ENCODE assay signal across 14 cellular contexts in the genomic region with DNA sequence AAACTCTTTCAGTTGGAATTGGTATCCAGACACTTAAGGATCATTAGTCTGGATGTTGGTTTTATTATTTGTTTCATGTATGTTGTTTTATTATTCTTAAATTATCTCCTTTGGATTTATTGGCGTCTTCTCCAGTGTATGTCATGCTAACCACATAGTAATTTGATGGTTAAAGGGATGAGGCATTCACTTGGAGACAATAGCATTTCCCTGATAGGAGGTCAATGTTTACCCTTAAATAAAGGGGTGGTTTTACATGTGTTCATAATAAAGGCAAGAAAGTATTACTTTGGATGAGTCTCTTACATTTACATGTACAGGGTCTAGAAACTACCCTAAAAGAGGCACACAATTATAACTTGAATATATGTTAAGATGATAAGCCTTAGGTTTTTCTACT. TPM values are rescaled to one million over a fixed set of nuclear protein-coding genes. Genes with fewer than 3 reads are reported as not detected.
DNase-seq lines count a peak whose midpoint lies in the region; ATAC-seq and TF ChIP-seq lines count a peak whose summit lies in the region.
"Had no signal": no experiment of that assay in that cellular context is flagged by ENCODE, and none has a peak within 500 bp of the region (broad histone marks: within the 10 kb centered on the region; RNA-seq: fewer than 3 reads in every experiment).

No MANE protein-coding gene starts in this region.

- H3K27ac Mint-ChIP-seq in GM23338, result no peak overlapping the region
- H3K27ac Mint-ChIP-seq: CD4-positive, CD25-positive, alpha-beta regulatory T cell had no signal

- H3K27me3 Mint-ChIP-seq in GM23338 (ENCODE audit: insufficient read depth, low read depth, poor library complexity), result no peaks in the 10 kb centered on the region

- H3K4me3 Mint-ChIP-seq in GM23338, result no peak overlapping the region
- H3K4me3 Mint-ChIP-seq: CD4-positive, CD25-positive, alpha-beta regulatory T cell had no signal

- no peak overlapping the region for H3K27ac ChIP-seq in GM23338 (ENCODE audit: low read depth)
- H3K27ac ChIP-seq: BLaER1 treated with 17β-estradiol and CSF1 and Interleukin-3, amounts not matched to agents 10 nM and 100 nM; GM23248 had no signal

- no peak for DNase-seq in GM23338 (ENCODE audit: low spot score)
- DNase-seq in NCI-H69 (lab: John Stamatoyannopoulos, UW), result peak; percentile 66
- peak; percentile 11 for DNase-seq in dedifferentiated amniotic fluid mesenchymal stem cell (ENCODE audit: extremely low spot score)
- DNase-seq in renal cortical epithelial cell (ENCODE audit: low read depth), result peak; percentile 57
- no peak for DNase-seq in effector CD4-positive, alpha-beta T cell
- DNase-seq: 8988T; ACHN; CD4-positive, CD25-positive, alpha-beta regulatory T cell; DMS53; GM23248 had no signal

- no peaks in the 10 kb centered on the region for H3F3A ChIP-seq in GM23338 (replicated peaks; ENCODE audit: low read depth)

- peaks cover 20% of the 10 kb centered on the region for H3K4me1 ChIP-seq in GM23338 (ENCODE audit: insufficient read depth)

- no peak for TF ChIP-seq CTCF in GM23338 (conservative IDR thresholded peaks at IDR 0.05; ENCODE audit: low read depth in 2 of 2)

- no peaks in the 10 kb centered on the region for H4K20me1 ChIP-seq in GM23338 (replicated peaks; ENCODE audit: insufficient read depth)
- H4K20me1 ChIP-seq: BLaER1 treated with 17β-estradiol and CSF1 and Interleukin-3, amounts not matched to agents 10 nM and 100 nM had no signal

- H3K4me1 Mint-ChIP-seq in GM23338, result peaks cover 23% of the 10 kb centered on the region
- H3K4me1 Mint-ChIP-seq: CD4-positive, CD25-positive, alpha-beta regulatory T cell had no signal

- H3K4me3 ChIP-seq in GM23338, result no peak overlapping the region
- H3K4me3 ChIP-seq: BLaER1 treated with 17β-estradiol and CSF1 and Interleukin-3, amounts not matched to agents 10 nM and 100 nM; GM23248 had no signal

- H3K9me2 ChIP-seq in GM23338 (ENCODE audit: insufficient read depth), result no peaks in the 10 kb centered on the region

- no peaks in the 10 kb centered on the region; the same call in 2 of the 3 replicates for H3K9me3 Mint-ChIP-seq in GM23338

- no peaks in the 10 kb centered on the region for H3K27me3 ChIP-seq in GM23338 (ENCODE audit: insufficient read depth)
- H3K27me3 ChIP-seq: BLaER1 treated with 17β-estradiol and CSF1 and Interleukin-3, amounts not matched to agents 10 nM and 100 nM had no signal

- no peak overlapping the region for H2AFZ ChIP-seq in GM23338
- H2AFZ ChIP-seq: GM23248 had no signal

- H3K4me2 ChIP-seq in GM23338, result peak overlapping the region; percentile 1; the same call in 1 of the 2 replicates

- H3K36me3 ChIP-seq in GM23338 (ENCODE audit: insufficient read depth), result no peaks in the 10 kb centered on the region
- H3K36me3 ChIP-seq: BLaER1 treated with 17β-estradiol and CSF1 and Interleukin-3, amounts not matched to agents 10 nM and 100 nM had no signal

- ATAC-seq in GM23338, result no peak
- ATAC-seq in GM19395 (IDR thresholded peaks at IDR 0.05; ENCODE audit: unreplicated experiment), result no peak
- ATAC-seq in HG02763 (IDR thresholded peaks at IDR 0.05; ENCODE audit: unreplicated experiment), result no peak
- ATAC-seq: HepG2 had no signal

- H3K36me3 Mint-ChIP-seq in GM23338 (ENCODE audit: low read depth), result no peaks in the 10 kb centered on the region
- H3K36me3 Mint-ChIP-seq: CD4-positive, CD25-positive, alpha-beta regulatory T cell had no signal

- H3K79me2 ChIP-seq in GM23338 (replicated peaks; ENCODE audit: insufficient read depth), result no peaks in the 10 kb centered on the region

TF ChIP-seq in GM23338, 12 proteins besides CTCF, POLR2A, EP300 and RAD21 (continues in another document):
- TF ChIP-seq CREB1 (CRISPR knock-in tag; IDR thresholded peaks at IDR 0.05; ENCODE audit: low read depth) (no peak), STAT1 (IDR thresholded peaks at IDR 0.05; ENCODE audit: unreplicated experiment) (no peak), NANOG (IDR thresholded peaks at IDR 0.05; ENCODE audit: borderline replicate concordance) (no peak), ZNF114 (CRISPR knock-in tag; IDR thresholded peaks at IDR 0.05) (no peak), EZH2 (IDR thresholded peaks at IDR 0.05; ENCODE audit: low read depth, unreplicated experiment) (no peak), EZH2phosphoT487 (IDR thresholded peaks at IDR 0.05; ENCODE audit: unreplicated experiment) (no peak)
- TF ChIP-seq, protein P1, sequence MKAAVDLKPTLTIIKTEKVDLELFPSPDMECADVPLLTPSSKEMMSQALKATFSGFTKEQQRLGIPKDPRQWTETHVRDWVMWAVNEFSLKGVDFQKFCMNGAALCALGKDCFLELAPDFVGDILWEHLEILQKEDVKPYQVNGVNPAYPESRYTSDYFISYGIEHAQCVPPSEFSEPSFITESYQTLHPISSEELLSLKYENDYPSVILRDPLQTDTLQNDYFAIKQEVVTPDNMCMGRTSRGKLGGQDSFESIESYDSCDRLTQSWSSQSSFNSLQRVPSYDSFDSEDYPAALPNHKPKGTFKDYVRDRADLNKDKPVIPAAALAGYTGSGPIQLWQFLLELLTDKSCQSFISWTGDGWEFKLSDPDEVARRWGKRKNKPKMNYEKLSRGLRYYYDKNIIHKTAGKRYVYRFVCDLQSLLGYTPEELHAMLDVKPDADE (IDR thresholded peaks at IDR 0.05), result no peak
- TF ChIP-seq, protein P2, sequence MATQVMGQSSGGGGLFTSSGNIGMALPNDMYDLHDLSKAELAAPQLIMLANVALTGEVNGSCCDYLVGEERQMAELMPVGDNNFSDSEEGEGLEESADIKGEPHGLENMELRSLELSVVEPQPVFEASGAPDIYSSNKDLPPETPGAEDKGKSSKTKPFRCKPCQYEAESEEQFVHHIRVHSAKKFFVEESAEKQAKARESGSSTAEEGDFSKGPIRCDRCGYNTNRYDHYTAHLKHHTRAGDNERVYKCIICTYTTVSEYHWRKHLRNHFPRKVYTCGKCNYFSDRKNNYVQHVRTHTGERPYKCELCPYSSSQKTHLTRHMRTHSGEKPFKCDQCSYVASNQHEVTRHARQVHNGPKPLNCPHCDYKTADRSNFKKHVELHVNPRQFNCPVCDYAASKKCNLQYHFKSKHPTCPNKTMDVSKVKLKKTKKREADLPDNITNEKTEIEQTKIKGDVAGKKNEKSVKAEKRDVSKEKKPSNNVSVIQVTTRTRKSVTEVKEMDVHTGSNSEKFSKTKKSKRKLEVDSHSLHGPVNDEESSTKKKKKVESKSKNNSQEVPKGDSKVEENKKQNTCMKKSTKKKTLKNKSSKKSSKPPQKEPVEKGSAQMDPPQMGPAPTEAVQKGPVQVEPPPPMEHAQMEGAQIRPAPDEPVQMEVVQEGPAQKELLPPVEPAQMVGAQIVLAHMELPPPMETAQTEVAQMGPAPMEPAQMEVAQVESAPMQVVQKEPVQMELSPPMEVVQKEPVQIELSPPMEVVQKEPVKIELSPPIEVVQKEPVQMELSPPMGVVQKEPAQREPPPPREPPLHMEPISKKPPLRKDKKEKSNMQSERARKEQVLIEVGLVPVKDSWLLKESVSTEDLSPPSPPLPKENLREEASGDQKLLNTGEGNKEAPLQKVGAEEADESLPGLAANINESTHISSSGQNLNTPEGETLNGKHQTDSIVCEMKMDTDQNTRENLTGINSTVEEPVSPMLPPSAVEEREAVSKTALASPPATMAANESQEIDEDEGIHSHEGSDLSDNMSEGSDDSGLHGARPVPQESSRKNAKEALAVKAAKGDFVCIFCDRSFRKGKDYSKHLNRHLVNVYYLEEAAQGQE (IDR thresholded peaks at IDR 0.05; ENCODE audit: unreplicated experiment), result no peak

RNA-seq across cellular contexts. Expression of a gene that starts 51.2 kb away (rescaled TPM):
- 8.0 and 9.0 TPM in 2 replicates for total RNA-seq in GM23338 (2014; rRNA removed; shearing (Covaris generic))
- 3.2 and 4.2 TPM in 2 replicates for polyA plus RNA-seq in GM23338 (2016; fragmentation: Nextera tagmentation; extraction: Ambion mirVana)
- total RNA-seq in renal cortical epithelial cell, result 191 and 251 TPM in 2 replicates

Comparison
In these comparisons a context has a peak if more than half of its experiments do, and no peak if none do; other contexts are left out.
1. DNase-seq: peak in NCI-H69 (single experiment), dedifferentiated amniotic fluid mesenchymal stem cell (single experiment) and renal cortical epithelial cell (single experiment); none in GM23338 (single experiment) and effector CD4-positive, alpha-beta T cell (single experiment).
2. RNA of a gene that starts 51.2 kb away (total RNA-seq): 191 to 251 TPM in renal cortical epithelial cell; 8.0 to 9.0 TPM in GM23338; every median in the first group is over 10 times any median in the second.